7 cellular contexts compared by ENCODE assay signal in genomic region chr1:150575072-150575489, GRCh38. TPM values are rescaled to one million over a fixed set of nuclear protein-coding genes. Genes with fewer than 3 reads are reported as not detected.
DNase-seq lines count a peak whose midpoint lies in the region; ATAC-seq and TF ChIP-seq lines count a peak whose summit lies in the region.

No MANE protein-coding gene starts in this region.

- peak in 1 of 2 donors; percentile 4 for ATAC-seq in activated naive CD4-positive, alpha-beta T cell treated with anti-CD3 and anti-CD28 coated beads, Interleukin-2, amount 50 U/mL, for 72 hours
- ATAC-seq in stimulated activated naive B cell treated with anti-CD40 and anti-IgM and Interleukin-4, amounts not matched to agents 10 μg/mL and 1 μg/mL and 100 μg/mL, for 72 hours (replicated peaks), result peak; percentile 30 to 45
- ATAC-seq in HG03571 (IDR thresholded peaks at IDR 0.05; ENCODE audit: unreplicated experiment) (no peak), HG03354 (IDR thresholded peaks at IDR 0.05; ENCODE audit: poor library complexity, severe bottlenecking, unreplicated experiment) (no peak)

- peak overlapping the region; percentile 90 to 95 for H3K4me3 Mint-ChIP-seq in stimulated activated naive B cell treated with anti-CD40 and anti-IgM and Interleukin-4, amounts not matched to agents 10 μg/mL and 1 μg/mL and 100 μg/mL, for 72 hours

- peaks cover 16 to 38% of the 10 kb centered on the region in 2 donors for H3K4me1 Mint-ChIP-seq in stimulated activated naive B cell treated with anti-CD40 and anti-IgM and Interleukin-4, amounts not matched to agents 10 μg/mL and 1 μg/mL and 100 μg/mL, for 72 hours

- no peaks in the 10 kb centered on the region for H3K9me3 Mint-ChIP-seq in activated naive CD4-positive, alpha-beta T cell treated with anti-CD3 and anti-CD28 coated beads, Interleukin-2, amount 50 U/mL, for 72 hours
- no peaks in the 10 kb centered on the region for H3K9me3 Mint-ChIP-seq in stimulated activated naive B cell treated with anti-CD40 and anti-IgM and Interleukin-4, amounts not matched to agents 10 μg/mL and 1 μg/mL and 100 μg/mL, for 72 hours

- TF ChIP-seq CTCF in HFF-Myc (IDR thresholded peaks at IDR 0.05; ENCODE audit: low read depth, low read length, missing control alignments), result no peak

- peak overlapping the region; percentile 96 to 99 for H3K27ac Mint-ChIP-seq in activated naive CD4-positive, alpha-beta T cell treated with anti-CD3 and anti-CD28 coated beads, Interleukin-2, amount 50 U/mL, for 72 hours
- peak overlapping the region; percentile 95 for H3K27ac Mint-ChIP-seq in stimulated activated naive B cell treated with anti-CD40 and anti-IgM and Interleukin-4, amounts not matched to agents 10 μg/mL and 1 μg/mL and 100 μg/mL, for 72 hours

- H3K4me3 ChIP-seq in HFF-Myc (replicated peaks; ENCODE audit: low read depth, low read length) (peak overlapping the region; percentile 62), iPS-11a (ENCODE audit: low read depth, low read length) (peak overlapping the region; percentile 4)

- H3K36me3 Mint-ChIP-seq in activated naive CD4-positive, alpha-beta T cell treated with anti-CD3 and anti-CD28 coated beads, Interleukin-2, amount 50 U/mL, for 72 hours, result peaks cover 60 to 86% of the 10 kb centered on the region in 2 donors
- H3K36me3 Mint-ChIP-seq in stimulated activated naive B cell treated with anti-CD40 and anti-IgM and Interleukin-4, amounts not matched to agents 10 μg/mL and 1 μg/mL and 100 μg/mL, for 72 hours, result peaks cover 64 to 73% of the 10 kb centered on the region in 2 donors

- H3K27me3 Mint-ChIP-seq in stimulated activated naive B cell treated with anti-CD40 and anti-IgM and Interleukin-4, amounts not matched to agents 10 μg/mL and 1 μg/mL and 100 μg/mL, for 72 hours, result no peaks in the 10 kb centered on the region

- DNase-seq in HFF-Myc (ENCODE audit: extremely low read depth, low read depth), result no peak
- no peak for DNase-seq in activated naive CD4-positive, alpha-beta T cell treated with anti-CD3 and anti-CD28 coated beads, Interleukin-2, amount 50 U/mL, for 72 hours (ENCODE audit: low spot score in 2 of 2)
- DNase-seq in stimulated activated naive B cell treated with anti-CD40 and anti-IgM and Interleukin-4, amounts not matched to agents 10 μg/mL and 1 μg/mL and 100 μg/mL, for 72 hours, result no peak
- no peak for DNase-seq in activated gamma-delta T cell treated with Interleukin-2 at 50 U/mL for 16 hours

RNA-seq across cellular contexts. Expression of gene MCL1, which starts 4.3 kb away (rescaled TPM):
- total RNA-seq in activated naive CD4-positive, alpha-beta T cell treated with anti-CD3 and anti-CD28 coated beads, Interleukin-2, amount 50 U/mL, for 72 hours, result 100 to 1,000 TPM; 277 to 307 TPM

RNA-seq across cellular contexts. Expression of gene ADAMTSL4, which starts 25.9 kb away (rescaled TPM):
- 1 to 10 TPM in 1 of 2 donors, under 1 TPM in 1; 0.96 to 2.9 TPM for total RNA-seq in activated naive CD4-positive, alpha-beta T cell treated with anti-CD3 and anti-CD28 coated beads, Interleukin-2, amount 50 U/mL, for 72 hours

RNA-seq across cellular contexts. Expression of gene ENSA, which starts 54.3 kb away (rescaled TPM):
- 100 to 1,000 TPM; 133 to 183 TPM for total RNA-seq in activated naive CD4-positive, alpha-beta T cell treated with anti-CD3 and anti-CD28 coated beads, Interleukin-2, amount 50 U/mL, for 72 hours

RNA-seq across cellular contexts. Expression of gene FALEC, which starts 59.5 kb away (rescaled TPM):
- under 1 TPM; 0.66 to 0.89 TPM for total RNA-seq in activated naive CD4-positive, alpha-beta T cell treated with anti-CD3 and anti-CD28 coated beads, Interleukin-2, amount 50 U/mL, for 72 hours

Comparison
In these comparisons a context has a peak if more than half of its experiments do, and no peak if none do; other contexts are left out.
1. ATAC-seq: peak in stimulated activated naive B cell treated with anti-CD40 and anti-IgM and Interleukin-4, amounts not matched to agents 10 μg/mL and 1 μg/mL and 100 μg/mL, for 72 hours (2 of 2); none in HG03571 (single experiment) and HG03354 (single experiment).